Comparison of ENCODE assay signal across 8 cellular contexts in the genomic region with DNA sequence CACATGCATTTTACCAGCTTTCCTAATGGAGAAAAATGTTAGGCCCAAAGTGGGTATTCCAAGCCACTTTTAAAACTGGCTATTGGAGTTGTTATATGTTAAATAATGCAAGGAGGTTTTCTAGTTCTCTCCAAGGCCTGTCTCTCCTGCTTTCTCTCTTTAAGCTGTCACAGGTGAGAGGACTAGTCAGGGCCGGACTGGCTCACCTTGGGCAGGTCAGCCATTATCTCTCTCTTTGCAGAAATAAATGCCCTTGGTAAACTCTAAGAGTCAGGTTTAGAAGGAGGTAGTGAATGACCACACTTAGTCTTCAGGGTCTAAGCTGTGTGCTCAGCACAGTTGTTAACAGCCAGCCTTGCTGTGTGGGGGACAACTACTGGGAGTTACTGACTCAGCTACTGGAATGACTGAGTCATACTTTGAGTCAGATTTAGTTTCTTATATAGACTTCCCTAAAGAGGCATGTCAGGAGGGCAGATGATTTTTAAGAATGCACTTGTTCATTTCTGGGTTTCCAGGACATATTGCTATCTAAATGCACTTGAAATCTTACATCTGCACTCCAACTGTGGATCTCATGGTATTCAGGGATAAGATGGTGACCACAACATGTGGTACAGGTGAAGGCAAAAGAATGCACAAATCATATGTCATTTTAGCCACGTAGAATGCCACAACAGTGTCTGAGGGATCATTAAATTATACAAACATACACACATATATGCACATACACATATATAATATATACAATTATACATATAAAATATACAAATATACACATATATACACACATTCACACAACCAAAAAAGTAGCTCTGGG.
DNase-seq lines count a peak whose midpoint lies in the region; ATAC-seq and TF ChIP-seq lines count a peak whose summit lies in the region.

No MANE protein-coding gene starts in this region.

- H3K4me1 ChIP-seq in spleen = no peaks in the 10 kb centered on the region

- H3K4me1 Mint-ChIP-seq in activated CD8-positive, alpha-beta T cell treated with anti-CD3 and anti-CD28 coated beads, Interleukin-2, amount 10 ng/mL, durations not matched to agents 7 days and 5 days (ENCODE audit: low read depth) = no peaks in the 10 kb centered on the region

- no peak overlapping the region for H3K4me3 ChIP-seq in spleen

- no peaks in the 10 kb centered on the region for H3K9me3 ChIP-seq in spleen

- ATAC-seq in GM21360 (IDR thresholded peaks at IDR 0.05; ENCODE audit: unreplicated experiment) = peak; percentile 100
- peak; percentile 95 for ATAC-seq in HG03460 (IDR thresholded peaks at IDR 0.05; ENCODE audit: unreplicated experiment)
- ATAC-seq in activated CD8-positive, alpha-beta T cell treated with anti-CD3 and anti-CD28 coated beads, Interleukin-2, amount 10 ng/mL, durations not matched to agents 7 days and 5 days = no peak
- peak; percentile 33 for ATAC-seq in left lobe of liver

- no peak overlapping the region for H3K27ac Mint-ChIP-seq in activated CD8-positive, alpha-beta T cell treated with anti-CD3 and anti-CD28 coated beads, Interleukin-2, amount 10 ng/mL, durations not matched to agents 7 days and 5 days

- no peaks in the 10 kb centered on the region for H3K36me3 Mint-ChIP-seq in activated CD8-positive, alpha-beta T cell treated with anti-CD3 and anti-CD28 coated beads, Interleukin-2, amount 10 ng/mL, durations not matched to agents 7 days and 5 days (ENCODE audit: low read depth)

- H3K27me3 ChIP-seq in spleen (replicated peaks in 1 of 7) = no peaks in the 10 kb centered on the region

- intact Hi-C loops in spleen (cut with DNase I; ENCODE audit: low total_unique reads) = no loop called here

- TF ChIP-seq POLR2A in spleen (IDR thresholded peaks at IDR 0.05) = no peak

- 82 to 89% (median 87%) methylated on average over 2 of the region's 2 CpGs for WGBS in spleen, 5 donors

- no peaks in the 10 kb centered on the region for H3K36me3 ChIP-seq in spleen

- H3K27me3 Mint-ChIP-seq in activated CD8-positive, alpha-beta T cell treated with anti-CD3 and anti-CD28 coated beads, Interleukin-2, amount 10 ng/mL, durations not matched to agents 7 days and 5 days (ENCODE audit: low read depth) = peaks cover 5% of the 10 kb centered on the region

- CTCF ChIA-PET in activated CD8-positive, alpha-beta T cell treated with anti-CD3 and anti-CD28 coated beads, Interleukin-2, amount 10 ng/mL, durations not matched to agents 7 days and 5 days (lab: Charles Lee) = no interaction called here

- DNase-seq in EL (peak; percentile 93), left lobe of liver (ENCODE audit: low spot score) (no peak), HT-29 (ENCODE audit: low spot score) (no peak), spleen (no peak), NCI-H526 treated with DMSO at 0.1 percent for 48 hours (lab: John Stamatoyannopoulos, UW) (no peak)
- DNase-seq in activated CD8-positive, alpha-beta T cell treated with anti-CD3 and anti-CD28 coated beads, Interleukin-2, amount 10 ng/mL, durations not matched to agents 7 days and 5 days = peak; percentile 21

- POLR2A ChIA-PET in activated CD8-positive, alpha-beta T cell treated with anti-CD3 and anti-CD28 coated beads, Interleukin-2, amount 10 ng/mL, durations not matched to agents 7 days and 5 days (lab: Charles Lee) = interaction anchor here (0.6 kb wide), 1 partner anchor 19 kb away, joined by 3 read pairs; no protein-coding TSS in a partner anchor

- H3K27ac ChIP-seq in spleen = no peak overlapping the region

- no peak overlapping the region for H3K4me3 Mint-ChIP-seq in activated CD8-positive, alpha-beta T cell treated with anti-CD3 and anti-CD28 coated beads, Interleukin-2, amount 10 ng/mL, durations not matched to agents 7 days and 5 days

- no peaks in the 10 kb centered on the region for H3K9me3 Mint-ChIP-seq in activated CD8-positive, alpha-beta T cell treated with anti-CD3 and anti-CD28 coated beads, Interleukin-2, amount 10 ng/mL, durations not matched to agents 7 days and 5 days (ENCODE audit: insufficient read depth)

- no peak for TF ChIP-seq CTCF in spleen (IDR thresholded peaks at IDR 0.05 in 8 of 11, conservative IDR thresholded peaks at IDR 0.05 in 3 of 11)

Comparison
In these comparisons a context has a peak if more than half of its experiments do, and no peak if none do; other contexts are left out.
1. DNase-seq: peak in EL (single experiment) and activated CD8-positive, alpha-beta T cell treated with anti-CD3 and anti-CD28 coated beads, Interleukin-2, amount 10 ng/mL, durations not matched to agents 7 days and 5 days (single experiment); none in left lobe of liver (single experiment), HT-29 (single experiment), spleen (single experiment) and NCI-H526 treated with DMSO at 0.1 percent for 48 hours (single experiment).